Comparison of ENCODE assay signal across 11 cellular contexts in the genomic region with DNA sequence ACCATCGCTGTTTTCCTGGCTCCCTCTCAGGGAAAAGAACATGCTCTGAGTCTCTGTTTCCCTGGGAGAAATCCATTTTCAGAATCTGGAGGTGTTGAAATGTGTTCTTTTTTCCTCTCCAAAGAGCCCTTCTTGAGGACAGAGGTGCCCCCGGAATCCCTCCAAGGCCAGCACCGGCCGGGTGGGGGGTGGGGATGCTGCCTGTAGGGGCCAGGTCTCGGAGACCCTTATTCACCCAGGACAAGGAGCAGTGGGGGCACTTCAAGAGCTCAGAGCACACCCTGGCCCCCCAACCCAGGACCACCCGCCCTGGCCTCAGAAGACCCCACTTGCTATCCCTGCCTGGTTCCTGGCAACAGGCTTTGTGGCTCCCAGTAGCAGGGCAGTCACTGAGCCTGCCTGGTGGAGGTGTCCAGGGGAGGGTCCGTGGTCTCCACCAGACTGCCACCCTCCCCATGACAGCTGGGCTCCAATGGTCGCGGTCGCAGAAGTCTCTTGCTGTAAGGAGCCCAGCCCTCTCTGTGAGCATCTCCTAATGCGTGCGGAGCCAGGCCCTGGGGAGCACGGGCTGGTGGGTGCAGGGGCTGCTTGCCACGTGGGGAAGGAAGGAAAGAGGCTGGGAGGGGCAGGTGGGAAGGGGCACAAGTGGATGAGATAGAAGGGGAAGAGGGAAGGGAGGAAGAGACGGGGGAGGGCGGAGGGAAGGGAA. TPM values are rescaled to one million over a fixed set of nuclear protein-coding genes. Genes with fewer than 3 reads are reported as not detected.
"Had no signal": no experiment of that assay in that cellular context is flagged by ENCODE, and none has a peak within 500 bp of the region (broad histone marks: within the 10 kb centered on the region; RNA-seq: fewer than 3 reads in every experiment).

No MANE protein-coding gene starts in this region.

- H3K27ac ChIP-seq: GM23248 had no signal

- H3K36me3 ChIP-seq: HAP-1 had no signal

- H3K36me3 Mint-ChIP-seq: IgD-negative memory B cell had no signal

- DNase-seq: GM23248, GOT3, H7, HFFc6, KBM-7 had no signal

- ATAC-seq: HCT116, HepG2 had no signal

- H3K4me3 ChIP-seq: GM23248, HAP-1 had no signal

- H3K4me1 ChIP-seq: HAP-1 had no signal

- H3K4me3 Mint-ChIP-seq: HFFc6, IgD-negative memory B cell had no signal

- H3K27ac Mint-ChIP-seq: HFFc6, IgD-negative memory B cell had no signal

- H3K4me1 Mint-ChIP-seq: IgD-negative memory B cell had no signal

- H3K9me3 ChIP-seq: HAP-1 had no signal

RNA-seq across cellular contexts. Expression of a gene that starts 13.2 kb away (rescaled TPM):
- total RNA-seq: GM23248, H4, HepG2, HFFc6, HT1080 had no signal
